8 cellular contexts compared by ENCODE assay signal in genomic region chr7:151754142-151754590, GRCh38.
DNase-seq lines count a peak whose midpoint lies in the region; ATAC-seq and TF ChIP-seq lines count a peak whose summit lies in the region.

No MANE protein-coding gene starts in this region.

- peak in 3 of 4 donors; percentile 48 to 92 (median 82) for TF ChIP-seq EP300 in sigmoid colon (IDR thresholded peaks at IDR 0.05)

- intact Hi-C loops in body of pancreas (cut with DNase I) = no loop called here
- intact Hi-C loops in sigmoid colon (cut with DNase I) = loop anchor here (10.0 kb wide), 1 partner anchor 439 kb away; no protein-coding TSS in a partner anchor

- no peaks in the 10 kb centered on the region for H3K79me2 ChIP-seq in ACC112 (ENCODE audit: control insufficient read depth, insufficient read depth, low read length, unreplicated experiment)

- H3K36me3 ChIP-seq in ACC112 (ENCODE audit: insufficient read depth, low read length) (no peaks in the 10 kb centered on the region), body of pancreas (replicated peaks in 1 of 2; ENCODE audit: insufficient read depth in 1 of 2, low read depth in 2 of 2) (no peaks in the 10 kb centered on the region), sigmoid colon (no peaks in the 10 kb centered on the region)
- H3K36me3 ChIP-seq in effector memory CD4-positive, alpha-beta T cell (ENCODE audit: control insufficient read depth, insufficient read depth, low read length) = peaks cover 7% of the 10 kb centered on the region

- H2AFZ ChIP-seq in ACC112 (ENCODE audit: low read length, unreplicated experiment) = peak overlapping the region; percentile 96

- H3K27me3 ChIP-seq in ACC112 (ENCODE audit: insufficient read depth, low read length) = no peaks in the 10 kb centered on the region
- no peaks in the 10 kb centered on the region for H3K27me3 ChIP-seq in body of pancreas
- no peaks in the 10 kb centered on the region for H3K27me3 ChIP-seq in sigmoid colon
- H3K27me3 ChIP-seq in effector memory CD4-positive, alpha-beta T cell (replicated peaks; ENCODE audit: control insufficient read depth, insufficient read depth, low read length, poor library complexity, severe bottlenecking) = no peaks in the 10 kb centered on the region

- H3K9me3 ChIP-seq in body of pancreas = no peaks in the 10 kb centered on the region
- H3K9me3 ChIP-seq in sigmoid colon = no peaks in the 10 kb centered on the region
- no peaks in the 10 kb centered on the region for H3K9me3 ChIP-seq in effector memory CD4-positive, alpha-beta T cell (ENCODE audit: control insufficient read depth, low read length)

- ATAC-seq in body of pancreas = peak; percentile 93
- ATAC-seq in GM18520 (IDR thresholded peaks at IDR 0.05; ENCODE audit: unreplicated experiment) = no peak

- TF ChIP-seq CTCF in body of pancreas (IDR thresholded peaks at IDR 0.05) (peak; percentile 85 to 94 (median 90)), sigmoid colon (IDR thresholded peaks at IDR 0.05) (peak; percentile 76 to 92 (median 86))

- 38% methylated on average over 14 of the region's 14 CpGs; no CpG with 5 or more reads in 1 of the 2 donors for WGBS in body of pancreas, 2 donors
- WGBS in sigmoid colon, 2 donors = 35 to 51% methylated on average over 14 of the region's 14 CpGs

- DNase-seq in ELR (ENCODE audit: low read depth) (peak; percentile 99), M059J (ENCODE audit: low read depth) (peak; percentile 99), body of pancreas (peak; percentile 79 to 86 (median 83)), hypothalamus (lab: John Stamatoyannopoulos, UW) (peak in 33 of 51 donors; percentile 13 to 73 (median 38)), sigmoid colon (peak; percentile 91)
- no peak for DNase-seq in effector memory CD4-positive, alpha-beta T cell

- TF ChIP-seq POLR2A in body of pancreas (IDR thresholded peaks at IDR 0.05) = peak in 2 of 3 donors; percentile 9 to 49
- no peak for TF ChIP-seq POLR2A in sigmoid colon (IDR thresholded peaks at IDR 0.05)

- H3K27ac ChIP-seq in ACC112 (ENCODE audit: low read depth, low read length) = peak overlapping the region; percentile 83
- peak overlapping the region; percentile 63 to 81 (median 73) for H3K27ac ChIP-seq in body of pancreas
- peak overlapping the region; percentile 72 to 91 (median 86) for H3K27ac ChIP-seq in sigmoid colon
- no peak overlapping the region for H3K27ac ChIP-seq in effector memory CD4-positive, alpha-beta T cell (ENCODE audit: insufficient read depth, low read length, poor library complexity, severe bottlenecking)

- H3K4me3 ChIP-seq in ACC112 (ENCODE audit: low read depth, low read length) (no peak overlapping the region), body of pancreas (no peak overlapping the region), sigmoid colon (no peak overlapping the region)
- no peak overlapping the region for H3K4me3 ChIP-seq in effector memory CD4-positive, alpha-beta T cell (ENCODE audit: insufficient read depth, low read depth, low read length, poor library complexity, severe bottlenecking)

- H3K4me1 ChIP-seq in ACC112 (ENCODE audit: control insufficient read depth, insufficient read depth, low read length, unreplicated experiment) (peaks cover 43% of the 10 kb centered on the region), body of pancreas (peaks cover 10% of the 10 kb centered on the region), sigmoid colon (peaks cover 0 to 57% (median 53%) of the 10 kb centered on the region in 4 donors)
- peaks cover 11% of the 10 kb centered on the region for H3K4me1 ChIP-seq in effector memory CD4-positive, alpha-beta T cell (ENCODE audit: control insufficient read depth, insufficient read depth, low read length, poor library complexity, severe bottlenecking)

Comparison
In these comparisons a context has a peak if more than half of its experiments do, and no peak if none do; other contexts are left out.
1. DNase-seq: peak in ELR (single experiment), M059J (single experiment), body of pancreas (4 of 4), hypothalamus (33 of 51) and sigmoid colon (single experiment); none in effector memory CD4-positive, alpha-beta T cell (0 of 3).
2. POLR2A ChIP-seq: peak in body of pancreas (2 of 3); none in sigmoid colon (0 of 2).